11 cellular contexts compared by ENCODE assay signal in the genomic region with DNA sequence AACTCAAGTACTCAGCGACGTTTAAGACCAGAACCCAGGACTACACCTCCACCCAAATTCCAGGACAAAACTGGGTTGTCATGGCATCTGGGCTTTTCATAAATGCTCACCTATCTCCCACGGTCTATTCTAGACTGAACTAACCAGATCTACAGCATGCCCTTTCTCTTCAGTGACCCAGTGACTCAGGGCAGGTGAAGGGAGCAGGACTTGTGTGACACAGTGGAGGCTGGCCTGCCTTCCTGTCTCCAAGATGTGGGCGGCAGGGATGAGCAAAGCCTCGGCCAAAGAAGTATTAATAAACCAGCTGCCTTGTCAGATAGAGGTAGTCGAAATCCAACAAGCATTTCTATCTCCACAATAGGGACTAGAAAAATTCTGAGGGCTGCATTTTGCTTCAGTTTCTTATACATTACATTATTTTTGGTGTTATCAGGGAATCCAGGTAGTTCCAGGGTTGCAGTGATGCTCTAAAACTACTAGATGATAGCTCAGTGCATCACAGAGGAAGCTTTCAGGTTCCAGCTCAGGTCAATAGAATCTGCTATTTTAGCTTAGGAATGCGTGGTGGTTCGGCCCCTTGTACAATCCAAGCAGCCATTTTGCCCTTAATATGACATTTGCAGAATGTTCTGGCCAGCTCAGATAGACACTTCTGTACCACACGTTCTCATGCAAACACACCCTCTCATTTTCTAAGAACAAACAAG. TPM values are rescaled to one million over a fixed set of nuclear protein-coding genes. Genes with fewer than 3 reads are reported as not detected.
DNase-seq lines count a peak whose midpoint lies in the region; ATAC-seq lines count a peak whose summit lies in the region.
"Had no signal": no experiment of that assay in that cellular context is flagged by ENCODE, and none has a peak within 500 bp of the region (broad histone marks: within the 10 kb centered on the region; RNA-seq: fewer than 3 reads in every experiment).

No MANE protein-coding gene starts in this region.

- peaks cover 60% of the 10 kb centered on the region for H3K36me3 Mint-ChIP-seq in activated T-cell treated with anti-CD3 and anti-CD28 coated beads, Interleukin-2, amount 50 U/mL, for 24 hours (ENCODE audit: low read depth)
- peaks cover 22% of the 10 kb centered on the region for H3K36me3 Mint-ChIP-seq in activated CD8-positive, alpha-beta T cell treated with anti-CD3 and anti-CD28 coated beads, Interleukin-2, amount 10 ng/mL, durations not matched to agents 7 days and 5 days (ENCODE audit: low read depth)
- H3K36me3 Mint-ChIP-seq in stimulated activated memory B cell treated with anti-CD40 and anti-IgM and Interleukin-4, amounts not matched to agents 10 μg/mL and 1 μg/mL and 100 μg/mL, for 72 hours = peaks cover 5% of the 10 kb centered on the region
- H3K36me3 Mint-ChIP-seq in stimulated activated naive B cell treated with anti-CD40 and anti-IgM and Interleukin-4, amounts not matched to agents 10 μg/mL and 1 μg/mL and 100 μg/mL, for 72 hours = peaks cover 5 to 24% of the 10 kb centered on the region in 2 donors

- POLR2A ChIA-PET in activated CD8-positive, alpha-beta T cell treated with anti-CD3 and anti-CD28 coated beads, Interleukin-2, amount 10 ng/mL, durations not matched to agents 7 days and 5 days (lab: Charles Lee) = interaction anchor here (1.2 to 1.5 kb wide), 2 partner anchors 7 to 10 kb away, joined by 4 read pairs; no protein-coding TSS in a partner anchor

- peak overlapping the region; percentile 65 for H3K27ac Mint-ChIP-seq in activated T-cell treated with anti-CD3 and anti-CD28 coated beads, Interleukin-2, amount 50 U/mL, for 24 hours
- peak overlapping the region; percentile 45 for H3K27ac Mint-ChIP-seq in activated CD8-positive, alpha-beta T cell treated with anti-CD3 and anti-CD28 coated beads, Interleukin-2, amount 10 ng/mL, durations not matched to agents 7 days and 5 days
- H3K27ac Mint-ChIP-seq in stimulated activated memory B cell treated with anti-CD40 and anti-IgM and Interleukin-4, amounts not matched to agents 10 μg/mL and 1 μg/mL and 100 μg/mL, for 72 hours = peak overlapping the region; percentile 43
- H3K27ac Mint-ChIP-seq in stimulated activated naive B cell treated with anti-CD40 and anti-IgM and Interleukin-4, amounts not matched to agents 10 μg/mL and 1 μg/mL and 100 μg/mL, for 72 hours = no peak overlapping the region

- CTCF ChIA-PET in activated CD8-positive, alpha-beta T cell treated with anti-CD3 and anti-CD28 coated beads, Interleukin-2, amount 10 ng/mL, durations not matched to agents 7 days and 5 days (lab: Charles Lee) = interaction anchor here (0.8 to 15.0 kb wide), 5 partner anchors 22 to 93 kb away, joined by 3 to 199 read pairs (median 10); partner anchors contain the start of gene SYNE3

- no peaks in the 10 kb centered on the region for H3K9me3 Mint-ChIP-seq in activated T-cell treated with anti-CD3 and anti-CD28 coated beads, Interleukin-2, amount 50 U/mL, for 24 hours
- no peaks in the 10 kb centered on the region for H3K9me3 Mint-ChIP-seq in activated CD8-positive, alpha-beta T cell treated with anti-CD3 and anti-CD28 coated beads, Interleukin-2, amount 10 ng/mL, durations not matched to agents 7 days and 5 days (ENCODE audit: insufficient read depth)
- H3K9me3 Mint-ChIP-seq in stimulated activated memory B cell treated with anti-CD40 and anti-IgM and Interleukin-4, amounts not matched to agents 10 μg/mL and 1 μg/mL and 100 μg/mL, for 72 hours = no peaks in the 10 kb centered on the region
- no peaks in the 10 kb centered on the region for H3K9me3 Mint-ChIP-seq in stimulated activated naive B cell treated with anti-CD40 and anti-IgM and Interleukin-4, amounts not matched to agents 10 μg/mL and 1 μg/mL and 100 μg/mL, for 72 hours

- peaks cover 61% of the 10 kb centered on the region for H3K4me1 Mint-ChIP-seq in activated T-cell treated with anti-CD3 and anti-CD28 coated beads, Interleukin-2, amount 50 U/mL, for 24 hours (ENCODE audit: low read depth)
- H3K4me1 Mint-ChIP-seq in activated CD8-positive, alpha-beta T cell treated with anti-CD3 and anti-CD28 coated beads, Interleukin-2, amount 10 ng/mL, durations not matched to agents 7 days and 5 days (ENCODE audit: low read depth) = peaks cover 59% of the 10 kb centered on the region
- H3K4me1 Mint-ChIP-seq in stimulated activated memory B cell treated with anti-CD40 and anti-IgM and Interleukin-4, amounts not matched to agents 10 μg/mL and 1 μg/mL and 100 μg/mL, for 72 hours = peaks cover 53% of the 10 kb centered on the region
- peaks cover 29 to 51% of the 10 kb centered on the region in 2 donors for H3K4me1 Mint-ChIP-seq in stimulated activated naive B cell treated with anti-CD40 and anti-IgM and Interleukin-4, amounts not matched to agents 10 μg/mL and 1 μg/mL and 100 μg/mL, for 72 hours

- no peak for ATAC-seq in activated CD8-positive, alpha-beta T cell treated with anti-CD3 and anti-CD28 coated beads, Interleukin-2, amount 10 ng/mL, durations not matched to agents 7 days and 5 days
- peak; percentile 30 for ATAC-seq in esophagus mucosa
- ATAC-seq in stimulated activated memory B cell treated with anti-CD40 and anti-IgM and Interleukin-4, amounts not matched to agents 10 μg/mL and 1 μg/mL and 100 μg/mL, for 72 hours = no peak
- ATAC-seq in stimulated activated naive B cell treated with anti-CD40 and anti-IgM and Interleukin-4, amounts not matched to agents 10 μg/mL and 1 μg/mL and 100 μg/mL, for 72 hours (replicated peaks) = no peak
- ATAC-seq: left cardiac atrium had no signal

- no peaks in the 10 kb centered on the region for H3K27me3 Mint-ChIP-seq in activated T-cell treated with anti-CD3 and anti-CD28 coated beads, Interleukin-2, amount 50 U/mL, for 24 hours
- no peaks in the 10 kb centered on the region for H3K27me3 Mint-ChIP-seq in activated CD8-positive, alpha-beta T cell treated with anti-CD3 and anti-CD28 coated beads, Interleukin-2, amount 10 ng/mL, durations not matched to agents 7 days and 5 days (ENCODE audit: low read depth)
- H3K27me3 Mint-ChIP-seq in stimulated activated memory B cell treated with anti-CD40 and anti-IgM and Interleukin-4, amounts not matched to agents 10 μg/mL and 1 μg/mL and 100 μg/mL, for 72 hours = no peaks in the 10 kb centered on the region
- H3K27me3 Mint-ChIP-seq in stimulated activated naive B cell treated with anti-CD40 and anti-IgM and Interleukin-4, amounts not matched to agents 10 μg/mL and 1 μg/mL and 100 μg/mL, for 72 hours = no peaks in the 10 kb centered on the region

- H3K4me3 Mint-ChIP-seq in activated T-cell treated with anti-CD3 and anti-CD28 coated beads, Interleukin-2, amount 50 U/mL, for 24 hours = peak overlapping the region; percentile 94
- H3K4me3 Mint-ChIP-seq in activated CD8-positive, alpha-beta T cell treated with anti-CD3 and anti-CD28 coated beads, Interleukin-2, amount 10 ng/mL, durations not matched to agents 7 days and 5 days = no peak overlapping the region
- H3K4me3 Mint-ChIP-seq in stimulated activated memory B cell treated with anti-CD40 and anti-IgM and Interleukin-4, amounts not matched to agents 10 μg/mL and 1 μg/mL and 100 μg/mL, for 72 hours = no peak overlapping the region
- H3K4me3 Mint-ChIP-seq in stimulated activated naive B cell treated with anti-CD40 and anti-IgM and Interleukin-4, amounts not matched to agents 10 μg/mL and 1 μg/mL and 100 μg/mL, for 72 hours = no peak overlapping the region

- no peak for DNase-seq in activated T-cell treated with anti-CD3 and anti-CD28 coated beads, Interleukin-2, amount 50 U/mL, for 24 hours
- DNase-seq in activated T-cell treated with anti-CD3 and anti-CD28 coated beads for 4 hours = no peak
- no peak for DNase-seq in activated CD8-positive, alpha-beta T cell treated with anti-CD3 and anti-CD28 coated beads, Interleukin-2, amount 10 ng/mL, durations not matched to agents 7 days and 5 days
- DNase-seq in stimulated activated naive CD4-positive, alpha-beta T cell treated with Interleukin-2 at 50 U/mL for 16 hours (lab: John Stamatoyannopoulos, UW) = no peak
- DNase-seq in NCI-H2171 (lab: John Stamatoyannopoulos, UW) = no peak
- no peak for DNase-seq in stimulated activated naive B cell treated with anti-CD40 and anti-IgM and Interleukin-4, amounts not matched to agents 10 μg/mL and 1 μg/mL and 100 μg/mL, for 72 hours
- DNase-seq: activated CD4-positive, alpha-beta T cell treated with anti-CD3 and anti-CD28 coated beads for 48 hours; left cardiac atrium; MG63 had no signal

RNA-seq across cellular contexts. Expression of gene GLRX5, which starts 4.2 kb away (rescaled TPM):
- total RNA-seq in activated CD8-positive, alpha-beta T cell treated with anti-CD3 and anti-CD28 coated beads, Interleukin-2, amount 10 ng/mL, durations not matched to agents 7 days and 5 days = 10 to 100 TPM; 52.8 to 54.6 TPM
- total RNA-seq in esophagus mucosa = 27.8 TPM

RNA-seq across cellular contexts. Expression of gene SYNE3, which starts 14.2 kb away (rescaled TPM):
- 10 to 100 TPM; 91.5 TPM for total RNA-seq in activated CD8-positive, alpha-beta T cell treated with anti-CD3 and anti-CD28 coated beads, Interleukin-2, amount 10 ng/mL, durations not matched to agents 7 days and 5 days
- 1.9 TPM for total RNA-seq in esophagus mucosa

Comparison
In these comparisons a context has a peak if more than half of its experiments do, and no peak if none do; other contexts are left out.
1. RNA of gene SYNE3, which starts 14.2 kb away (total RNA-seq): 91.5 TPM in activated CD8-positive, alpha-beta T cell treated with anti-CD3 and anti-CD28 coated beads, Interleukin-2, amount 10 ng/mL, durations not matched to agents 7 days and 5 days; 1.9 TPM in esophagus mucosa (single experiment); every median in the first group is over 10 times any median in the second.